ENCODE assay signal across 23 cellular contexts in genomic region chr5:137565450-137565849, GRCh38.
DNase-seq lines count a peak whose midpoint lies in the region; TF ChIP-seq lines count a peak whose summit lies in the region.
"Had no signal": no experiment of that assay in that cellular context is flagged by ENCODE, and none has a peak within 500 bp of the region (broad histone marks: within the 10 kb centered on the region; RNA-seq: fewer than 3 reads in every experiment).

No MANE protein-coding gene starts in this region.

- peak overlapping the region; percentile 78 for H3K27ac Mint-ChIP-seq in HFFc6
- H3K27ac Mint-ChIP-seq in nephron progenitor cell: no peak overlapping the region
- H3K27ac Mint-ChIP-seq: stimulated activated naive B cell treated with anti-CD40 and anti-IgM and Interleukin-4, amounts not matched to agents 10 μg/mL and 1 μg/mL and 100 μg/mL, for 72 hours had no signal

- TF ChIP-seq CTCF in AG10803 (conservative IDR thresholded peaks at IDR 0.05; ENCODE audit: low read length) (no peak), HFFc6 (IDR thresholded peaks at IDR 0.05) (no peak), cardiac fibroblast (IDR thresholded peaks at IDR 0.05; ENCODE audit: low read depth, low read length) (no peak), nephron progenitor cell (IDR thresholded peaks at IDR 0.05) (no peak)

- peak overlapping the region; percentile 68 for H3K4me3 Mint-ChIP-seq in HFFc6
- peak overlapping the region; percentile 29 for H3K4me3 Mint-ChIP-seq in nephron progenitor cell
- H3K4me3 Mint-ChIP-seq: IgD-negative memory B cell; stimulated activated naive B cell treated with anti-CD40 and anti-IgM and Interleukin-4, amounts not matched to agents 10 μg/mL and 1 μg/mL and 100 μg/mL, for 72 hours had no signal

- peaks cover 59% of the 10 kb centered on the region for H3K4me1 Mint-ChIP-seq in HFFc6 (ENCODE audit: low read depth)
- H3K4me1 Mint-ChIP-seq in nephron progenitor cell: peaks cover 60% of the 10 kb centered on the region

- no peaks in the 10 kb centered on the region; the same call in 1 of the 2 replicates for H3K27me3 Mint-ChIP-seq in HFFc6 (ENCODE audit: insufficient read depth)
- peaks cover 48% of the 10 kb centered on the region for H3K27me3 Mint-ChIP-seq in nephron progenitor cell (ENCODE audit: low read depth, poor library complexity)

- DNase-seq in AG10803 (ENCODE audit: low read depth) (peak; percentile 89), HFFc6 (peak; percentile 79), cardiac fibroblast (ENCODE audit: low read depth in 2 of 2) (peak; percentile 43 to 54), nephron progenitor cell (no peak), globus pallidus (ENCODE audit: low spot score) (no peak), middle frontal gyrus (ENCODE audit: extremely low spot score, low spot score) (no peak), OCI-M2 (lab: John Stamatoyannopoulos, UW; ENCODE audit: unreplicated experiment) (no peak)
- DNase-seq in activated CD8-positive, alpha-beta memory T cell treated with anti-CD3 and anti-CD28 coated beads, Interleukin-2, amount 50 U/mL, for 4 hours: no peak
- DNase-seq: activated CD4-positive, alpha-beta T cell treated with anti-CD3 and anti-CD28 coated beads for 4 hours; activated effector memory CD4-positive, alpha-beta T cell treated with anti-CD3 and anti-CD28 coated beads, Interleukin-2, amount 50 U/mL, for 16 hours; amniotic stem cell; Caco-2; central memory CD4-positive, alpha-beta T cell; head of caudate nucleus; left ventricle myocardium superior; mucosa of descending colon; NCI-H187; nucleus accumbens; RPMI8226; stimulated activated naive B cell treated with anti-CD40 and anti-IgM and Interleukin-4, amounts not matched to agents 10 μg/mL and 1 μg/mL and 100 μg/mL, for 72 hours had no signal

- H3K9me3 Mint-ChIP-seq in HFFc6 (no peaks in the 10 kb centered on the region), nephron progenitor cell (no peaks in the 10 kb centered on the region)
- H3K9me3 Mint-ChIP-seq: IgD-negative memory B cell; stimulated activated naive B cell treated with anti-CD40 and anti-IgM and Interleukin-4, amounts not matched to agents 10 μg/mL and 1 μg/mL and 100 μg/mL, for 72 hours had no signal

- H3K36me3 Mint-ChIP-seq in HFFc6 (ENCODE audit: low read depth) (no peaks in the 10 kb centered on the region), nephron progenitor cell (ENCODE audit: low read depth) (no peaks in the 10 kb centered on the region)
- H3K36me3 Mint-ChIP-seq: IgD-negative memory B cell; stimulated activated naive B cell treated with anti-CD40 and anti-IgM and Interleukin-4, amounts not matched to agents 10 μg/mL and 1 μg/mL and 100 μg/mL, for 72 hours had no signal

- no peak overlapping the region for H3K4me3 ChIP-seq in AG10803 (ENCODE audit: low read length)
- H3K4me3 ChIP-seq in cardiac fibroblast (replicated peaks in 1 of 2; ENCODE audit: low read depth in 2 of 2, low read length in 2 of 2): no peak overlapping the region
- H3K4me3 ChIP-seq: HAP-1, mucosa of descending colon, right atrium auricular region had no signal

Comparison
In these comparisons a context has a peak if more than half of its experiments do, and no peak if none do; other contexts are left out.
1. DNase-seq: peak in AG10803 (single experiment), HFFc6 (single experiment) and cardiac fibroblast (2 of 2); none in nephron progenitor cell (single experiment), activated CD8-positive, alpha-beta memory T cell treated with anti-CD3 and anti-CD28 coated beads, Interleukin-2, amount 50 U/mL, for 4 hours (single experiment), globus pallidus (single experiment), middle frontal gyrus (single experiment) and OCI-M2 (single experiment).